Comparison of ENCODE assay signal across 13 cellular contexts in genomic region chr6:160790028-160790792, GRCh38.
DNase-seq lines count a peak whose midpoint lies in the region; ATAC-seq, FAIRE-seq and TF ChIP-seq lines count a peak whose summit lies in the region.
"Had no signal": no experiment of that assay in that cellular context is flagged by ENCODE, and none has a peak within 500 bp of the region (broad histone marks: within the 10 kb centered on the region; RNA-seq: fewer than 3 reads in every experiment).

No MANE protein-coding gene starts in this region.

- TF ChIP-seq CTCF in K562 (IDR thresholded peaks at IDR 0.05 in 2 of 3, conservative IDR thresholded peaks at IDR 0.05 in 1 of 3; ENCODE audit: insufficient read depth in 2 of 3, low read depth in 1 of 3, low read length in 3 of 3) (peak in 2 of 3 experiments; percentile 32; a peak in 2 of 6 replicates), osteoblast (IDR thresholded peaks at IDR 0.05; ENCODE audit: extremely low read depth, low read depth, low read length) (no peak)

- H2AFZ ChIP-seq in K562 (ENCODE audit: low read depth, low read length) (peak overlapping the region; percentile 64), osteoblast (ENCODE audit: low read length) (peak overlapping the region; percentile 76)

- CTCF ChIA-PET in K562 (lab: Yijun Ruan, JAX; ENCODE audit: low intra/inter-chr PET ratio), result interaction anchor here (0.6 kb wide), 1 partner anchor 436 kb away, joined by 4 read pairs; no protein-coding TSS in a partner anchor

- H3K4me2 ChIP-seq in K562 (ENCODE audit: insufficient read depth, low read length), result peak overlapping the region; percentile 33
- H3K4me2 ChIP-seq in osteoblast (ENCODE audit: insufficient read depth, low read length), result peak overlapping the region; percentile 63

- no peak for FAIRE-seq in K562 (lab: Jason Lieb, UNC)

- no peaks in the 10 kb centered on the region for H3K27me3 ChIP-seq in K562 (ENCODE audit: control insufficient read depth in 2 of 2, insufficient read depth in 2 of 2, low read length in 2 of 2)
- H3K27me3 ChIP-seq in osteoblast (ENCODE audit: insufficient read depth, low read length), result no peaks in the 10 kb centered on the region
- H3K27me3 ChIP-seq: neutrophil, upper lobe of left lung had no signal

- H3K27ac ChIP-seq in K562 (ENCODE audit: extremely low read depth, low read depth, low read length) (peak overlapping the region; percentile 56), osteoblast (ENCODE audit: low read depth, low read length) (no peak overlapping the region)
- H3K27ac ChIP-seq: 22Rv1, neutrophil, upper lobe of left lung had no signal

- intact Hi-C loops in K562 (cut with micrococcal nuclease), result loop anchor here (1.0 to 10.0 kb wide), 2 partner anchors 202 to 485 kb away; partner anchors contain the start of gene AGPAT4

- H3K9me3 ChIP-seq in K562 (replicated peaks; ENCODE audit: control insufficient read depth, insufficient read depth, low read depth, low read length) (peaks cover 2% of the 10 kb centered on the region; the same call in 1 of the 2 replicates), osteoblast (ENCODE audit: low read depth, low read length) (no peaks in the 10 kb centered on the region)
- H3K9me3 ChIP-seq: neutrophil, upper lobe of left lung had no signal

- ATAC-seq in K562, result peak; percentile 65
- ATAC-seq in HG02938 (IDR thresholded peaks at IDR 0.05; ENCODE audit: unreplicated experiment), result no peak

- TF ChIP-seq RAD21 in K562 (CRISPR knock-in tag; conservative IDR thresholded peaks at IDR 0.05 in 1 of 2, IDR thresholded peaks at IDR 0.05 in 1 of 2), result peak in 1 of 2 experiments; percentile 15; a peak in 1 of 4 replicates

- BruUV-seq in K562 (replicated peaks; lab: Mats Ljungman, UMichigan), result no TSS peak

- H3K4me1 ChIP-seq in K562 (replicated peaks in 1 of 2; ENCODE audit: control insufficient read depth in 2 of 2, insufficient read depth in 2 of 2, low read length in 2 of 2) (peaks cover 10 to 19% of the 10 kb centered on the region in 2 experiments; a peak in 4 of 5 replicates), osteoblast (ENCODE audit: insufficient read depth, low read length) (no peaks in the 10 kb centered on the region)
- H3K4me1 ChIP-seq: upper lobe of left lung had no signal

- POLR2A ChIA-PET in K562 (lab: Yijun Ruan, JAX), result no interaction called here

- no peak for TF ChIP-seq POLR2A in K562 (conservative IDR thresholded peaks at IDR 0.05)

- H3K4me3 ChIP-seq in K562, result 0 out of 2 replicates have a peak overlapping the region, but pooled peaks have one; percentile 1
- H3K4me3 ChIP-seq in osteoblast (ENCODE audit: insufficient read depth, low read length), result peak overlapping the region; percentile 46
- H3K4me3 ChIP-seq: upper lobe of left lung had no signal

- H3K9ac ChIP-seq in K562 (ENCODE audit: insufficient read depth in 1 of 2, low read depth in 2 of 2, low read length in 2 of 2), result peak overlapping the region; percentile 58 to 59; a peak in 3 of 4 replicates

- no peaks in the 10 kb centered on the region for H3K9me1 ChIP-seq in K562 (ENCODE audit: control insufficient read depth, insufficient read depth, low read length)

- in situ Hi-C loops in K562 (cut with MboI), result no loop called here

- TF ChIP-seq EP300 in K562 (IDR thresholded peaks at IDR 0.05; ENCODE audit: low read length), result no peak

- H4K20me1 ChIP-seq in K562 (replicated peaks; ENCODE audit: control insufficient read depth, insufficient read depth, low read length), result no peaks in the 10 kb centered on the region
- no peaks in the 10 kb centered on the region for H4K20me1 ChIP-seq in osteoblast (ENCODE audit: insufficient read depth, low read length)

- no peaks in the 10 kb centered on the region; the same call in 2 of the 3 replicates for H3K36me3 ChIP-seq in K562 (ENCODE audit: control insufficient read depth, insufficient read depth, low read length)
- H3K36me3 ChIP-seq in osteoblast (ENCODE audit: insufficient read depth, low read length), result no peaks in the 10 kb centered on the region
- H3K36me3 ChIP-seq: neutrophil, upper lobe of left lung had no signal

- H3K79me2 ChIP-seq in K562 (ENCODE audit: control insufficient read depth, insufficient read depth, low read length) (no peaks in the 10 kb centered on the region), osteoblast (ENCODE audit: insufficient read depth, low read length) (no peaks in the 10 kb centered on the region)

- peak; percentile 25 for DNase-seq in DMS 273 (lab: John Stamatoyannopoulos, UW; ENCODE audit: unreplicated experiment)
- no peak for DNase-seq in DMS 273 treated with DMSO at 0.1 percent for 48 hours (lab: John Stamatoyannopoulos, UW)
- peak; percentile 42 for DNase-seq in HT-29 (ENCODE audit: low spot score)
- DNase-seq in K562 (ENCODE audit: extremely low read depth in 1 of 4, low spot score in 3 of 4), result peak; percentile 22 to 71 (median 24)
- no peak for DNase-seq in osteoblast (ENCODE audit: insufficient read length, low spot score, missing footprints)
- no peak for DNase-seq in NCI-H524 treated with DMSO at 0.1 percent for 48 hours (lab: John Stamatoyannopoulos, UW)
- DNase-seq in inferior parietal cortex (ENCODE audit: extremely low spot score), result no peak
- DNase-seq: activated T-cell treated with anti-CD3 and anti-CD28 coated beads, Interleukin-2, amount 50 U/mL, for 24 hours; cortex of kidney; upper lobe of left lung had no signal

- WGBS in K562 (ENCODE audit: insufficient coverage, low coverage, missing lambda C conversion rate), result 0% methylated on average over 6 of the region's 7 CpGs

TF ChIP-seq in K562, 482 proteins besides CTCF, POLR2A, EP300 and RAD21 (continues in another document):
- peak; percentile 27; the same call in 1 of the 2 replicates for TF ChIP-seq HLTF (IDR thresholded peaks at IDR 0.05)
- peak; percentile 50; the same call in 1 of the 2 replicates for TF ChIP-seq MTA3 (IDR thresholded peaks at IDR 0.05; ENCODE audit: borderline replicate concordance)
- TF ChIP-seq NR3C1 (CRISPR knock-in tag; IDR thresholded peaks at IDR 0.05), result no peak
- TF ChIP-seq SLC30A9 (CRISPR knock-in tag; IDR thresholded peaks at IDR 0.05), result no peak
- TF ChIP-seq ZBTB2 (IDR thresholded peaks at IDR 0.05), result peak; percentile 79; the same call in 1 of the 2 replicates
- no peak for TF ChIP-seq XRCC5 (IDR thresholded peaks at IDR 0.05; ENCODE audit: low read depth, low read length)
- TF ChIP-seq IFI16 (CRISPR knock-in tag; IDR thresholded peaks at IDR 0.05), result no peak
- TF ChIP-seq, protein P1, sequence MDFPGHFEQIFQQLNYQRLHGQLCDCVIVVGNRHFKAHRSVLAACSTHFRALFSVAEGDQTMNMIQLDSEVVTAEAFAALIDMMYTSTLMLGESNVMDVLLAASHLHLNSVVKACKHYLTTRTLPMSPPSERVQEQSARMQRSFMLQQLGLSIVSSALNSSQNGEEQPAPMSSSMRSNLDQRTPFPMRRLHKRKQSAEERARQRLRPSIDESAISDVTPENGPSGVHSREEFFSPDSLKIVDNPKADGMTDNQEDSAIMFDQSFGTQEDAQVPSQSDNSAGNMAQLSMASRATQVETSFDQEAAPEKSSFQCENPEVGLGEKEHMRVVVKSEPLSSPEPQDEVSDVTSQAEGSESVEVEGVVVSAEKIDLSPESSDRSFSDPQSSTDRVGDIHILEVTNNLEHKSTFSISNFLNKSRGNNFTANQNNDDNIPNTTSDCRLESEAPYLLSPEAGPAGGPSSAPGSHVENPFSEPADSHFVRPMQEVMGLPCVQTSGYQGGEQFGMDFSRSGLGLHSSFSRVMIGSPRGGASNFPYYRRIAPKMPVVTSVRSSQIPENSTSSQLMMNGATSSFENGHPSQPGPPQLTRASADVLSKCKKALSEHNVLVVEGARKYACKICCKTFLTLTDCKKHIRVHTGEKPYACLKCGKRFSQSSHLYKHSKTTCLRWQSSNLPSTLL (IDR thresholded peaks at IDR 0.05), result no peak
- TF ChIP-seq, protein P2, sequence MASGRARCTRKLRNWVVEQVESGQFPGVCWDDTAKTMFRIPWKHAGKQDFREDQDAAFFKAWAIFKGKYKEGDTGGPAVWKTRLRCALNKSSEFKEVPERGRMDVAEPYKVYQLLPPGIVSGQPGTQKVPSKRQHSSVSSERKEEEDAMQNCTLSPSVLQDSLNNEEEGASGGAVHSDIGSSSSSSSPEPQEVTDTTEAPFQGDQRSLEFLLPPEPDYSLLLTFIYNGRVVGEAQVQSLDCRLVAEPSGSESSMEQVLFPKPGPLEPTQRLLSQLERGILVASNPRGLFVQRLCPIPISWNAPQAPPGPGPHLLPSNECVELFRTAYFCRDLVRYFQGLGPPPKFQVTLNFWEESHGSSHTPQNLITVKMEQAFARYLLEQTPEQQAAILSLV (tag; IDR thresholded peaks at IDR 0.05), result no peak
- TF ChIP-seq TRIM24 (IDR thresholded peaks at IDR 0.05), result peak in 1 of 2 experiments; percentile 22; a peak in 1 of 4 replicates
- 0 out of 2 replicates have a peak, but pooled peaks have one; percentile 26 for TF ChIP-seq MECOM (CRISPR knock-in tag; IDR thresholded peaks at IDR 0.05)
- no peak for TF ChIP-seq RBM22 (IDR thresholded peaks at IDR 0.05; ENCODE audit: low read depth, low read length, poor library complexity, severe bottlenecking)
- no peak for TF ChIP-seq ZNF507 (tag; conservative IDR thresholded peaks at IDR 0.05)
- no peak for TF ChIP-seq SMAD1 (IDR thresholded peaks at IDR 0.05; ENCODE audit: low read depth, low read length, partially characterized antibody)
- TF ChIP-seq SRSF1 (IDR thresholded peaks at IDR 0.05; ENCODE audit: low read depth, low read length), result no peak
- TF ChIP-seq ZFX (CRISPR knock-in tag; IDR thresholded peaks at IDR 0.05), result no peak
- peak; percentile 52; the same call in 1 of the 2 replicates for TF ChIP-seq TRIM28 (IDR thresholded peaks at IDR 0.05)
- no peak for TF ChIP-seq PURB (CRISPR knock-in tag; IDR thresholded peaks at IDR 0.05; ENCODE audit: low read depth)
- TF ChIP-seq ARHGAP35 (IDR thresholded peaks at IDR 0.05; ENCODE audit: partially characterized antibody), result peak; percentile 37

Comparison
In these comparisons a context has a peak if more than half of its experiments do, and no peak if none do; other contexts are left out.
1. DNase-seq: peak in DMS 273 (single experiment), HT-29 (single experiment) and K562 (4 of 4); none in DMS 273 treated with DMSO at 0.1 percent for 48 hours (single experiment), osteoblast (single experiment), NCI-H524 treated with DMSO at 0.1 percent for 48 hours (single experiment) and inferior parietal cortex (single experiment).